ENCODE assay signal across 10 cellular contexts in genomic region chr15:95875141-95875643, GRCh38.
DNase-seq lines count a peak whose midpoint lies in the region; TF ChIP-seq lines count a peak whose summit lies in the region.
"Had no signal": no experiment of that assay in that cellular context is flagged by ENCODE, and none has a peak within 500 bp of the region (broad histone marks: within the 10 kb centered on the region; RNA-seq: fewer than 3 reads in every experiment).

No MANE protein-coding gene starts in this region.

- H2BK5ac ChIP-seq in neuronal stem cell (ENCODE audit: low read length) = no peak overlapping the region

- no peak overlapping the region for H3K4me3 Mint-ChIP-seq in endodermal cell
- no peak overlapping the region for H3K4me3 Mint-ChIP-seq in activated CD4-positive, alpha-beta memory T cell treated with anti-CD3 and anti-CD28 coated beads for 36 hours

- H3K23ac ChIP-seq in neuronal stem cell (ENCODE audit: low read depth, low read length, poor library complexity) = no peak overlapping the region

- 86 to 90% methylated on average over 3 to 5 of the region's 5 CpGs for WGBS in endodermal cell (ENCODE audit: insufficient coverage in 1 of 2, insufficient read length in 1 of 2), 2 experiments
- no CpG with 5 or more reads among the region's 5 CpGs for WGBS in neuronal stem cell (ENCODE audit: extremely low coverage in 2 of 2, insufficient read length in 2 of 2, insufficient replicate concordance in 1 of 2), 2 donors

- H3K79me1 ChIP-seq in neuronal stem cell (ENCODE audit: low read depth, low read length) = no peaks in the 10 kb centered on the region

- H3K27me3 ChIP-seq in endodermal cell (ENCODE audit: control insufficient read depth, insufficient read depth, low read length, poor library complexity, severe bottlenecking) = no peaks in the 10 kb centered on the region
- H3K27me3 ChIP-seq in neuronal stem cell (ENCODE audit: control insufficient read depth in 3 of 3, insufficient read depth in 3 of 3, low read depth in 1 of 3, low read length in 3 of 3) = no peaks in the 10 kb centered on the region

- no peaks in the 10 kb centered on the region for H3K4me1 ChIP-seq in endodermal cell (ENCODE audit: control insufficient read depth, insufficient read depth, low read length)
- peaks cover 0 to 11% of the 10 kb centered on the region in 2 donors for H3K4me1 ChIP-seq in neuronal stem cell (ENCODE audit: control insufficient read depth in 2 of 2, insufficient read depth in 1 of 2, low read depth in 1 of 2, low read length in 2 of 2)

- H3K4me2 ChIP-seq in neuronal stem cell (ENCODE audit: insufficient read depth, low read length, poor library complexity, severe bottlenecking) = no peak overlapping the region

- H3K27me3 Mint-ChIP-seq in endodermal cell (ENCODE audit: insufficient read depth) = no peaks in the 10 kb centered on the region
- H3K27me3 Mint-ChIP-seq in activated CD4-positive, alpha-beta memory T cell treated with anti-CD3 and anti-CD28 coated beads for 36 hours = no peaks in the 10 kb centered on the region

- H3K9ac ChIP-seq in endodermal cell (ENCODE audit: extremely low read depth, low read length, poor library complexity, severe bottlenecking) (no peak overlapping the region), neuronal stem cell (ENCODE audit: low read depth, low read length, poor library complexity) (no peak overlapping the region)

- H4K8ac ChIP-seq in neuronal stem cell (ENCODE audit: low read depth, low read length) = no peak overlapping the region

- no peak overlapping the region for H2BK120ac ChIP-seq in neuronal stem cell (ENCODE audit: low read depth, low read length)

- H3K9me3 ChIP-seq in endodermal cell (ENCODE audit: control insufficient read depth, low read length) (no peaks in the 10 kb centered on the region), neuronal stem cell (replicated peaks in 1 of 2; ENCODE audit: control insufficient read depth in 2 of 2, insufficient read depth in 1 of 2, low read depth in 1 of 2, low read length in 2 of 2) (no peaks in the 10 kb centered on the region)

- H3K4me1 Mint-ChIP-seq in endodermal cell = no peaks in the 10 kb centered on the region
- peaks cover 19% of the 10 kb centered on the region for H3K4me1 Mint-ChIP-seq in activated CD4-positive, alpha-beta memory T cell treated with anti-CD3 and anti-CD28 coated beads for 36 hours (ENCODE audit: low read depth)

- H3K36me3 Mint-ChIP-seq in endodermal cell (ENCODE audit: low read depth) = no peaks in the 10 kb centered on the region
- H3K36me3 Mint-ChIP-seq in activated CD4-positive, alpha-beta memory T cell treated with anti-CD3 and anti-CD28 coated beads for 36 hours = no peaks in the 10 kb centered on the region

- H3K14ac ChIP-seq in neuronal stem cell (ENCODE audit: low read length) = no peak overlapping the region

- TF ChIP-seq CTCF in endodermal cell (conservative IDR thresholded peaks at IDR 0.05) = no peak

- H3K27ac ChIP-seq in endodermal cell (ENCODE audit: low read depth, low read length) = peak overlapping the region; percentile 59
- H3K27ac ChIP-seq in neuronal stem cell (replicated peaks; ENCODE audit: low read length) = no peak overlapping the region
- no peak overlapping the region for H3K27ac ChIP-seq in caudate nucleus (ENCODE audit: low read depth, low read length)

- H2AK5ac ChIP-seq in neuronal stem cell (ENCODE audit: low read depth, low read length) = no peak overlapping the region

- POLR2A ChIA-PET in activated CD4-positive, alpha-beta memory T cell treated with anti-CD3 and anti-CD28 coated beads for 36 hours (lab: Charles Lee) = no interaction called here

- H4K91ac ChIP-seq in neuronal stem cell (ENCODE audit: low read depth, low read length, poor library complexity) = no peak overlapping the region

- H3K27ac Mint-ChIP-seq in endodermal cell = no peak overlapping the region
- no peak overlapping the region for H3K27ac Mint-ChIP-seq in activated CD4-positive, alpha-beta memory T cell treated with anti-CD3 and anti-CD28 coated beads for 36 hours

- peak overlapping the region; percentile 60 for H2AFZ ChIP-seq in neuronal stem cell (ENCODE audit: low read length)

- intact Hi-C loops in activated CD4-positive, alpha-beta memory T cell treated with anti-CD3 and anti-CD28 coated beads for 36 hours (cut with micrococcal nuclease) = no loop called here

- DNase-seq in ELR (ENCODE audit: low read depth) (peak; percentile 58), NCI-H2196 (lab: John Stamatoyannopoulos, UW; ENCODE audit: unreplicated experiment) (peak; percentile 26), endodermal cell (no peak), neuronal stem cell (ENCODE audit: low spot score) (no peak), NCI-H510A (lab: John Stamatoyannopoulos, UW) (no peak), caudate nucleus (lab: John Stamatoyannopoulos, UW) (no peak)
- DNase-seq in stimulated activated CD4-positive, alpha-beta T cell treated with anti-CD3 and anti-CD28 coated beads, Interleukin-15, amount 100 ng/mL, for 24 hours = no peak
- no peak for DNase-seq in activated CD4-positive, alpha-beta memory T cell treated with anti-CD3 and anti-CD28 coated beads for 36 hours
- DNase-seq: NCI-H146 had no signal

- H3K4ac ChIP-seq in neuronal stem cell (ENCODE audit: low read length) = no peak overlapping the region

- no peaks in the 10 kb centered on the region for H3K36me3 ChIP-seq in endodermal cell (ENCODE audit: control insufficient read depth, insufficient read depth, low read length)
- no peaks in the 10 kb centered on the region for H3K36me3 ChIP-seq in neuronal stem cell (replicated peaks in 1 of 2; ENCODE audit: control insufficient read depth in 2 of 2, insufficient read depth in 2 of 2, low read length in 2 of 2)

- no peaks in the 10 kb centered on the region for H3K9me3 Mint-ChIP-seq in endodermal cell
- no peaks in the 10 kb centered on the region for H3K9me3 Mint-ChIP-seq in activated CD4-positive, alpha-beta memory T cell treated with anti-CD3 and anti-CD28 coated beads for 36 hours

- no peak overlapping the region for H3K18ac ChIP-seq in neuronal stem cell (ENCODE audit: low read length)

- H2BK12ac ChIP-seq in neuronal stem cell (ENCODE audit: low read length) = no peak overlapping the region

- CTCF ChIA-PET in activated CD4-positive, alpha-beta memory T cell treated with anti-CD3 and anti-CD28 coated beads for 36 hours (lab: Charles Lee) = no interaction called here

- H2BK15ac ChIP-seq in neuronal stem cell (ENCODE audit: low read length) = no peak overlapping the region

- H3K4me3 ChIP-seq in endodermal cell (ENCODE audit: low read length) (no peak overlapping the region), neuronal stem cell (ENCODE audit: low read length in 2 of 2) (no peak overlapping the region)
- H3K4me3 ChIP-seq: lung had no signal

Comparison
In these comparisons a context has a peak if more than half of its experiments do, and no peak if none do; other contexts are left out.
1. DNase-seq: peak in ELR (single experiment) and NCI-H2196 (single experiment); none in endodermal cell (single experiment), neuronal stem cell (single experiment), NCI-H510A (single experiment), caudate nucleus (0 of 61), stimulated activated CD4-positive, alpha-beta T cell treated with anti-CD3 and anti-CD28 coated beads, Interleukin-15, amount 100 ng/mL, for 24 hours (single experiment) and activated CD4-positive, alpha-beta memory T cell treated with anti-CD3 and anti-CD28 coated beads for 36 hours (single experiment).